ENCODE assay signal across 26 cellular contexts in the genomic region with DNA sequence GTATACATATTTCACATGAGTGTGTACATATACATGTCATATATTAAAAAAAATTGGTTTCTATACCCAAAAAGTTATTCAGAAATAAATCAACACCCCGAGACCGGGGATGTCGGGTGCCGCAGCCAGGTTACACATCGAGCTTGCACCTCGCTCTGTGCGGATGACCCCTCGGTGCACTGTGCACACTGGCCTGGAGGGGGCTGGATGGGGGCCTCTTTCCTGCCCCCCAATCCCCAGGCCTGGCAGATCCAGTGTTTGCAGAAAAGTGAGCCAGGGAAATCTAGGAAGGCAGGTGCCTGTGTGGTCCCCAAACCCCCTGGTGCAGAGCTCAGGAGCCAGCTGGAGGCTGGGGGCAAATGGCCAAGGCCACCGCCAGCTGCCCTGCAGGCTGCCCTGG.
"Had no signal": no experiment of that assay in that cellular context is flagged by ENCODE, and none has a peak within 500 bp of the region (broad histone marks: within the 10 kb centered on the region; RNA-seq: fewer than 3 reads in every experiment).

No MANE protein-coding gene starts in this region.

- H3K9me3 Mint-ChIP-seq: activated CD4-positive, alpha-beta memory T cell treated with anti-CD3 and anti-CD28 coated beads for 36 hours; activated CD4-positive, alpha-beta T cell treated with anti-CD3 and anti-CD28 coated beads, Interleukin-2, amount 10 ng/mL, durations not matched to agents 24 days and 14 days; activated naive CD4-positive, alpha-beta T cell treated with anti-CD3 and anti-CD28 coated beads, Interleukin-2, amount 50 U/mL, for 24 hours; activated T-cell treated with anti-CD3 and anti-CD28 coated beads, Interleukin-2, amount 50 U/mL, for 24 hours; activated T-helper 17 cell treated with anti-CD3 and anti-CD28 coated beads, Interleukin-2, amount 50 U/mL, for 72 hours; dendritic cell treated with granulocyte-macrophage colony-stimulating factor and Interleukin-4, amounts not matched to agents 40 ng/mL and 50 ng/mL, for 4 days; stimulated activated naive B cell treated with anti-CD40 and anti-IgM and Interleukin-4, amounts not matched to agents 10 μg/mL and 1 μg/mL and 100 μg/mL, for 72 hours had no signal

- H3K4me3 ChIP-seq: gastrocnemius medialis, left ventricle myocardium inferior, lung, psoas muscle, smooth muscle cell, tibial nerve had no signal

- H3K36me3 ChIP-seq: breast epithelium, gastrocnemius medialis, left ventricle myocardium inferior, tibial nerve had no signal

- ATAC-seq: activated T-helper 17 cell treated with anti-CD3 and anti-CD28 coated beads, Interleukin-2, amount 50 U/mL, for 72 hours; gastrocnemius medialis; psoas muscle; stimulated activated naive B cell treated with anti-CD40 and anti-IgM and Interleukin-4, amounts not matched to agents 10 μg/mL and 1 μg/mL and 100 μg/mL, for 72 hours had no signal

- H3K79me2 ChIP-seq: parathyroid adenoma had no signal

- H3K27ac Mint-ChIP-seq: activated CD4-positive, alpha-beta memory T cell treated with anti-CD3 and anti-CD28 coated beads for 36 hours; activated CD4-positive, alpha-beta T cell treated with anti-CD3 and anti-CD28 coated beads, Interleukin-2, amount 10 ng/mL, durations not matched to agents 24 days and 14 days; activated naive CD4-positive, alpha-beta T cell treated with anti-CD3 and anti-CD28 coated beads, Interleukin-2, amount 50 U/mL, for 24 hours; dendritic cell treated with granulocyte-macrophage colony-stimulating factor and Interleukin-4, amounts not matched to agents 40 ng/mL and 50 ng/mL, for 4 days had no signal

- H3K4me2 ChIP-seq: smooth muscle cell had no signal

- H3K27me3 Mint-ChIP-seq: activated CD4-positive, alpha-beta memory T cell treated with anti-CD3 and anti-CD28 coated beads for 36 hours; activated CD4-positive, alpha-beta T cell treated with anti-CD3 and anti-CD28 coated beads, Interleukin-2, amount 10 ng/mL, durations not matched to agents 24 days and 14 days; activated naive CD4-positive, alpha-beta T cell treated with anti-CD3 and anti-CD28 coated beads, Interleukin-2, amount 50 U/mL, for 24 hours; activated T-cell treated with anti-CD3 and anti-CD28 coated beads, Interleukin-2, amount 50 U/mL, for 24 hours; activated T-helper 17 cell treated with anti-CD3 and anti-CD28 coated beads, Interleukin-2, amount 50 U/mL, for 72 hours; dendritic cell treated with granulocyte-macrophage colony-stimulating factor and Interleukin-4, amounts not matched to agents 40 ng/mL and 50 ng/mL, for 4 days; stimulated activated naive B cell treated with anti-CD40 and anti-IgM and Interleukin-4, amounts not matched to agents 10 μg/mL and 1 μg/mL and 100 μg/mL, for 72 hours had no signal

- H3K4me3 Mint-ChIP-seq: activated CD4-positive, alpha-beta memory T cell treated with anti-CD3 and anti-CD28 coated beads for 36 hours; activated CD4-positive, alpha-beta T cell treated with anti-CD3 and anti-CD28 coated beads, Interleukin-2, amount 10 ng/mL, durations not matched to agents 24 days and 14 days; activated naive CD4-positive, alpha-beta T cell treated with anti-CD3 and anti-CD28 coated beads, Interleukin-2, amount 50 U/mL, for 24 hours; activated T-cell treated with anti-CD3 and anti-CD28 coated beads, Interleukin-2, amount 50 U/mL, for 24 hours; activated T-helper 17 cell treated with anti-CD3 and anti-CD28 coated beads, Interleukin-2, amount 50 U/mL, for 72 hours; dendritic cell treated with granulocyte-macrophage colony-stimulating factor and Interleukin-4, amounts not matched to agents 40 ng/mL and 50 ng/mL, for 4 days; stimulated activated naive B cell treated with anti-CD40 and anti-IgM and Interleukin-4, amounts not matched to agents 10 μg/mL and 1 μg/mL and 100 μg/mL, for 72 hours had no signal

- H2AFZ ChIP-seq: parathyroid adenoma had no signal

- H3K27ac ChIP-seq: gastrocnemius medialis, left ventricle myocardium inferior, parathyroid adenoma, psoas muscle, tibial nerve, VCaP had no signal

- H3K4me1 ChIP-seq: breast epithelium, gastrocnemius medialis had no signal

- DNase-seq: activated CD4-positive, alpha-beta memory T cell treated with anti-CD3 and anti-CD28 coated beads for 36 hours; activated CD4-positive, alpha-beta T cell treated with anti-CD3 and anti-CD28 coated beads, Interleukin-2, amount 10 ng/mL, durations not matched to agents 24 days and 14 days; activated CD4-positive, CD25-positive, alpha-beta regulatory T cell treated with anti-CD3 and anti-CD28 coated beads, Interleukin-2, amount 50 U/mL, for 72 hours; activated CD8-positive, alpha-beta memory T cell treated with anti-CD3 and anti-CD28 coated beads, Interleukin-2, amount 50 U/mL, for 4 hours; activated gamma-delta T cell treated with Interleukin-2 at 50 U/mL for 16 hours; activated T-cell treated with anti-CD3 and anti-CD28 coated beads, Interleukin-2, amount 50 U/mL, for 24 hours; central memory CD4-positive, alpha-beta T cell; gastrocnemius medialis; glutamatergic neuron; left ventricle myocardium inferior; mesendoderm; psoas muscle; stimulated activated CD4-positive, alpha-beta T cell treated with anti-CD3 and anti-CD28 coated beads, Interleukin-1b, Interleukin-23, amount 100 ng/mL, for 48 hours; stimulated activated CD4-positive, alpha-beta T cell treated with anti-CD3 and anti-CD28 coated beads, Interleukin-4, amount 100 ng/mL, for 4 hours; stimulated activated CD8-positive, alpha-beta memory T cell treated with anti-CD3 and anti-CD28 coated beads, Interleukin-4, amount 100 ng/mL, for 48 hours; stimulated activated naive B cell treated with anti-CD40 and anti-IgM and Interleukin-4, amounts not matched to agents 10 μg/mL and 1 μg/mL and 100 μg/mL, for 72 hours; T-helper 1 cell had no signal

- H3K9me3 ChIP-seq: breast epithelium, gastrocnemius medialis, left ventricle myocardium inferior, psoas muscle, tibial nerve had no signal
